ENCODE assay signal across 8 cellular contexts in genomic region chr12:124993568-124994434, GRCh38. TPM values are rescaled to one million over a fixed set of nuclear protein-coding genes. Genes with fewer than 3 reads are reported as not detected.
DNase-seq lines count a peak whose midpoint lies in the region; ATAC-seq and TF ChIP-seq lines count a peak whose summit lies in the region.

BRI3BP (plus strand) TSS chr12:124993645; CDS start chr12:124993791, 146 bp downstream.

- H3K4me3 ChIP-seq in A673 (ENCODE audit: low read depth, low read length, poor library complexity, severe bottlenecking) (peak within 1 kb of the TSS; percentile 61), mesodermal cell (ENCODE audit: extremely low read depth, insufficient read depth, low read length, poor library complexity, severe bottlenecking) (peak within 1 kb of the TSS; percentile 53)
- peak within 1 kb of the TSS; percentile 70 for H3K4me3 ChIP-seq in effector memory CD4-positive, alpha-beta T cell (ENCODE audit: insufficient read depth, low read depth, low read length, poor library complexity, severe bottlenecking)

- H3K27me3 Mint-ChIP-seq in activated CD8-positive, alpha-beta T cell treated with anti-CD3 and anti-CD28 coated beads for 36 hours, result no peaks in the 10 kb centered on the region

- CTCF ChIA-PET in A673 (lab: Charles Lee), result no interaction called here
- CTCF ChIA-PET in activated CD8-positive, alpha-beta T cell treated with anti-CD3 and anti-CD28 coated beads for 36 hours (lab: Charles Lee), result interaction anchor here (1.0 to 1.5 kb wide), 6 partner anchors 8 to 87 kb away, joined by 3 to 7 read pairs (median 6); no protein-coding TSS in a partner anchor

- BruUV-seq in A673 (replicated peaks; lab: Mats Ljungman, UMichigan), result no TSS peak

- intact Hi-C loops in A673 (cut with micrococcal nuclease; ENCODE audit: unreplicated experiment), result no loop called here
- intact Hi-C loops in activated CD8-positive, alpha-beta T cell treated with anti-CD3 and anti-CD28 coated beads for 36 hours (cut with micrococcal nuclease), result loop anchor here (5.0 kb wide), 2 partner anchors 54 to 72 kb away; no protein-coding TSS in a partner anchor

- no peak for TF ChIP-seq CTCF in A673 (conservative IDR thresholded peaks at IDR 0.05; ENCODE audit: low read depth, low read length)
- TF ChIP-seq CTCF in activated CD8-positive, alpha-beta T cell treated with anti-CD3 and anti-CD28 coated beads for 36 hours (IDR thresholded peaks at IDR 0.05), result no peak

- H3K27ac ChIP-seq in A673 (ENCODE audit: low read depth, low read length, poor library complexity, severe bottlenecking) (peak within 1 kb of the TSS; percentile 32), mesodermal cell (ENCODE audit: low read depth, low read length, severe bottlenecking) (no peak within 1 kb of the TSS)
- peak within 1 kb of the TSS; percentile 69 for H3K27ac ChIP-seq in effector memory CD4-positive, alpha-beta T cell (ENCODE audit: insufficient read depth, low read length, poor library complexity, severe bottlenecking)

- H3K36me3 ChIP-seq in A673 (ENCODE audit: insufficient read depth, low read length, poor library complexity, severe bottlenecking) (no peaks in the 10 kb centered on the region), mesodermal cell (ENCODE audit: control insufficient read depth, insufficient read depth, low read length) (no peaks in the 10 kb centered on the region)
- no peaks in the 10 kb centered on the region for H3K36me3 ChIP-seq in effector memory CD4-positive, alpha-beta T cell (ENCODE audit: control insufficient read depth, insufficient read depth, low read length)

- peak within 1 kb of the TSS; percentile 88 for H3K4me3 Mint-ChIP-seq in activated CD8-positive, alpha-beta T cell treated with anti-CD3 and anti-CD28 coated beads for 36 hours

- peaks cover 10% of the 10 kb centered on the region for H3K36me3 Mint-ChIP-seq in activated CD8-positive, alpha-beta T cell treated with anti-CD3 and anti-CD28 coated beads for 36 hours (ENCODE audit: low read depth)

- no peaks in the 10 kb centered on the region for H3K9me3 Mint-ChIP-seq in activated CD8-positive, alpha-beta T cell treated with anti-CD3 and anti-CD28 coated beads for 36 hours

- 0 to 1% methylated on average over 105 to 113 of the region's 124 CpGs for WGBS in mesodermal cell (ENCODE audit: insufficient coverage in 2 of 2), 2 experiments

- peaks cover 20% of the 10 kb centered on the region for H3K4me1 Mint-ChIP-seq in activated CD8-positive, alpha-beta T cell treated with anti-CD3 and anti-CD28 coated beads for 36 hours (ENCODE audit: low read depth)

- H3K9me3 ChIP-seq in A673 (ENCODE audit: low read depth, low read length, poor library complexity, severe bottlenecking) (no peaks in the 10 kb centered on the region), mesodermal cell (ENCODE audit: control insufficient read depth, low read length) (no peaks in the 10 kb centered on the region)
- H3K9me3 ChIP-seq in effector memory CD4-positive, alpha-beta T cell (ENCODE audit: control insufficient read depth, low read length), result no peaks in the 10 kb centered on the region

- H3K4me1 ChIP-seq in A673 (ENCODE audit: insufficient read depth, low read length, poor library complexity, severe bottlenecking), result peaks cover 13% of the 10 kb centered on the region
- peaks cover 16% of the 10 kb centered on the region for H3K4me1 ChIP-seq in effector memory CD4-positive, alpha-beta T cell (ENCODE audit: control insufficient read depth, insufficient read depth, low read length, poor library complexity, severe bottlenecking)
- H3K4me1 ChIP-seq in mesodermal cell (ENCODE audit: control insufficient read depth, insufficient read depth, low read length, poor library complexity, severe bottlenecking), result no peaks in the 10 kb centered on the region

- ATAC-seq in GM18517 (IDR thresholded peaks at IDR 0.05; ENCODE audit: unreplicated experiment) (peak; percentile 41), HG03025 (IDR thresholded peaks at IDR 0.05; ENCODE audit: low FRiP score, unreplicated experiment) (peak; percentile 47)
- ATAC-seq in activated CD8-positive, alpha-beta T cell treated with anti-CD3 and anti-CD28 coated beads for 36 hours, result peak; percentile 54

- DNase-seq in A673 (ENCODE audit: low spot score), result peak; percentile 80
- DNase-seq in NCI-H2227 (lab: John Stamatoyannopoulos, UW; ENCODE audit: unreplicated experiment), result peak; percentile 82
- peak; percentile 71 for DNase-seq in activated CD8-positive, alpha-beta T cell treated with anti-CD3 and anti-CD28 coated beads for 36 hours
- DNase-seq in effector memory CD4-positive, alpha-beta T cell, result peak; percentile 43 to 62 (median 52)
- peak; percentile 72 to 73 for DNase-seq in stimulated activated CD8-positive, alpha-beta memory T cell treated with anti-CD3 and anti-CD28 coated beads, Interleukin-15, amount 100 ng/mL, for 48 hours (ENCODE audit: low read depth in 2 of 2)

- no peaks in the 10 kb centered on the region for H3K27me3 ChIP-seq in A673 (replicated peaks; ENCODE audit: insufficient read depth, low read depth, low read length, poor library complexity)
- H3K27me3 ChIP-seq in effector memory CD4-positive, alpha-beta T cell (replicated peaks; ENCODE audit: control insufficient read depth, insufficient read depth, low read length, poor library complexity, severe bottlenecking), result no peaks in the 10 kb centered on the region

- POLR2A ChIA-PET in A673 (lab: Charles Lee; ENCODE audit: low non-redundant PET), result no interaction called here
- POLR2A ChIA-PET in activated CD8-positive, alpha-beta T cell treated with anti-CD3 and anti-CD28 coated beads for 36 hours (lab: Charles Lee), result interaction anchor here (0.7 to 2.2 kb wide), 10 partner anchors 16 to 135 kb away, joined by 3 to 14 read pairs (median 4); partner anchors contain the start of genes AACS and UBC

- peak within 1 kb of the TSS; percentile 92 for H3K27ac Mint-ChIP-seq in activated CD8-positive, alpha-beta T cell treated with anti-CD3 and anti-CD28 coated beads for 36 hours

RNA-seq across cellular contexts. Expression of gene BRI3BP, which starts in this region (rescaled TPM):
- 24.1 and 26.0 TPM in 2 replicates for total RNA-seq in A673 (2021)
- total RNA-seq in activated CD8-positive, alpha-beta T cell treated with anti-CD3 and anti-CD28 coated beads for 36 hours, result 10 to 100 TPM; 22.1 to 22.3 TPM
- 2.2 TPM for polyA plus RNA-seq in mesodermal cell (2013, experiment 1 of 2)
- polyA plus RNA-seq in mesodermal cell (2013, experiment 2 of 2), result 2.3 TPM
